20 cellular contexts compared by ENCODE assay signal in the genomic region with DNA sequence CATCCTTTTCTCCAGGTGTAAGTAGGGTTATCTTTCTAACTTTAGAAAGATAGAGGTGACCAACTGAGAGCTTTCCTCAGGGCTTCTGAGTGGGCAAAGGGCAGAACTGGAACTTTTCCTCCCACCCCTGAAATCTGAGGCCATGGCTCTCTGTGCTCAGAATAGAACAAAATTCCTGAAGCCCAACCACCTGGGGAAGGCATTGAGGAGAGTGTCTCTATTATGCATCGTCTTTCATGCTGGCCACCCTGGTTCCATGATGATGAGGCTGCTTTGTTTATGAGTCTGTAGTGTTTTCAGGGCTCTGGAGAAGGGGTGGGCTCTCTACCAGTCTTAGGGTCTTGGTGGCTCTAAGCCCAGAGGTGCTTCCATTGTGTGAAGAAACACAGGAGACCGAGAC. TPM values are rescaled to one million over a fixed set of nuclear protein-coding genes. Genes with fewer than 3 reads are reported as not detected.
DNase-seq lines count a peak whose midpoint lies in the region; ATAC-seq and TF ChIP-seq lines count a peak whose summit lies in the region.
"Had no signal": no experiment of that assay in that cellular context is flagged by ENCODE, and none has a peak within 500 bp of the region (broad histone marks: within the 10 kb centered on the region; RNA-seq: fewer than 3 reads in every experiment).

No MANE protein-coding gene starts in this region.

- no peaks in the 10 kb centered on the region for H3K36me3 Mint-ChIP-seq in CD8-positive, alpha-beta memory T cell
- H3K36me3 Mint-ChIP-seq: type B pancreatic cell had no signal

- peak overlapping the region; percentile 56 for H3K27ac ChIP-seq in cardiac muscle cell
- H3K27ac ChIP-seq in body of pancreas: peak overlapping the region in 3 of 4 donors; percentile 54 to 75 (median 65)
- H3K27ac ChIP-seq in liver (ENCODE audit: low read depth in 1 of 2, low read length in 2 of 2): peak overlapping the region; percentile 38 to 80
- no peak overlapping the region for H3K27ac ChIP-seq in CD8-positive, alpha-beta memory T cell (ENCODE audit: low read depth, low read length)
- H3K27ac ChIP-seq: heart left ventricle, neutrophil had no signal

- TF ChIP-seq CTCF in cardiac muscle cell (IDR thresholded peaks at IDR 0.05; ENCODE audit: low read depth, low read length) (no peak), body of pancreas (IDR thresholded peaks at IDR 0.05) (no peak), liver (IDR thresholded peaks at IDR 0.05; ENCODE audit: low read depth, low read length, missing input control) (no peak), omental fat pad (IDR thresholded peaks at IDR 0.05) (no peak)

- H3K9me3 ChIP-seq in cardiac muscle cell (ENCODE audit: low read depth) (no peaks in the 10 kb centered on the region), body of pancreas (no peaks in the 10 kb centered on the region), liver (ENCODE audit: control insufficient read depth in 4 of 4, low read length in 3 of 4) (no peaks in the 10 kb centered on the region)
- H3K9me3 ChIP-seq in CD8-positive, alpha-beta memory T cell (ENCODE audit: low read length): no peaks in the 10 kb centered on the region
- H3K9me3 ChIP-seq: neutrophil had no signal

- no peaks in the 10 kb centered on the region for H3K36me3 ChIP-seq in cardiac muscle cell
- no peaks in the 10 kb centered on the region for H3K36me3 ChIP-seq in body of pancreas (replicated peaks in 1 of 2; ENCODE audit: insufficient read depth in 1 of 2, low read depth in 2 of 2)
- peaks cover 0 to 2% (median 0%) of the 10 kb centered on the region in 4 donors for H3K36me3 ChIP-seq in liver (ENCODE audit: control insufficient read depth in 4 of 4, insufficient read depth in 3 of 4, low read depth in 1 of 4, low read length in 3 of 4)
- no peaks in the 10 kb centered on the region for H3K36me3 ChIP-seq in CD8-positive, alpha-beta memory T cell (ENCODE audit: insufficient read depth, low read length)
- H3K36me3 ChIP-seq: heart left ventricle, neutrophil had no signal

- H3K27me3 ChIP-seq in cardiac muscle cell: no peaks in the 10 kb centered on the region
- no peaks in the 10 kb centered on the region for H3K27me3 ChIP-seq in body of pancreas
- no peaks in the 10 kb centered on the region for H3K27me3 ChIP-seq in liver (ENCODE audit: control insufficient read depth in 4 of 4, insufficient read depth in 4 of 4, low read length in 3 of 4)
- H3K27me3 ChIP-seq in CD8-positive, alpha-beta memory T cell (ENCODE audit: insufficient read depth, low read length, poor library complexity, severe bottlenecking): no peaks in the 10 kb centered on the region
- H3K27me3 ChIP-seq: heart left ventricle, neutrophil had no signal

- CTCF ChIA-PET in CD8-positive, alpha-beta memory T cell (lab: Charles Lee): no interaction called here

- no peak overlapping the region for H3K4me3 ChIP-seq in cardiac muscle cell
- no peak overlapping the region for H3K4me3 ChIP-seq in body of pancreas
- H3K4me3 ChIP-seq in liver (ENCODE audit: low read depth in 1 of 3, low read length in 3 of 3): no peak overlapping the region
- no peak overlapping the region for H3K4me3 ChIP-seq in CD8-positive, alpha-beta memory T cell (ENCODE audit: low read length)
- H3K4me3 ChIP-seq: heart left ventricle had no signal

- no peak for TF ChIP-seq POLR2A in body of pancreas (IDR thresholded peaks at IDR 0.05)

- H3K27me3 Mint-ChIP-seq in CD8-positive, alpha-beta memory T cell: peaks cover 4 to 6% of the 10 kb centered on the region in 2 donors
- H3K27me3 Mint-ChIP-seq: activated naive CD8-positive, alpha-beta T cell; type B pancreatic cell had no signal

- H3K4me3 Mint-ChIP-seq in CD8-positive, alpha-beta memory T cell: no peak overlapping the region
- H3K4me3 Mint-ChIP-seq: activated naive CD8-positive, alpha-beta T cell; type B pancreatic cell had no signal

- H3K9ac ChIP-seq in liver (ENCODE audit: low read depth in 1 of 2, low read length in 2 of 2): no peak overlapping the region

- intact Hi-C loops in cardiac septum (cut with DNase I): no loop called here
- intact Hi-C loops in body of pancreas (cut with DNase I): no loop called here

- POLR2A ChIA-PET in CD8-positive, alpha-beta memory T cell (lab: Charles Lee): no interaction called here

- no peaks in the 10 kb centered on the region for H3K4me1 Mint-ChIP-seq in CD8-positive, alpha-beta memory T cell

- H3K27ac Mint-ChIP-seq in CD8-positive, alpha-beta memory T cell: peak overlapping the region in 1 of 8 donors; percentile 82
- H3K27ac Mint-ChIP-seq: activated naive CD8-positive, alpha-beta T cell; type B pancreatic cell had no signal

- ATAC-seq in body of pancreas: no peak
- no peak for ATAC-seq in omental fat pad (ENCODE audit: low FRiP score)
- ATAC-seq: stimulated activated naive CD8-positive, alpha-beta T cell treated with anti-CD3 and anti-CD28 coated beads, Interleukin-15, Interleukin-2, amounts not matched to agents 100 U/mL and 50 U/mL, for 24 hours had no signal

- TF ChIP-seq RAD21 in liver (IDR thresholded peaks at IDR 0.05): no peak

- DNase-seq in cardiac muscle cell (ENCODE audit: low read depth in 1 of 2, low spot score in 1 of 2) (peak; percentile 34 to 52), cardiac septum (ENCODE audit: low spot score) (no peak), body of pancreas (no peak), omental fat pad (ENCODE audit: low spot score) (no peak), A172 (ENCODE audit: low spot score) (no peak), 8988T (no peak)
- DNase-seq in CD8-positive, alpha-beta memory T cell: no peak
- DNase-seq: activated CD4-positive, alpha-beta T cell treated with anti-CD3 and anti-CD28 coated beads for 48 hours; effector CD8-positive, alpha-beta T cell; EL; HCEC 1CT; heart left ventricle; NCI-H187 treated with DMSO at 0.1 percent for 48 hours; NCI-H345; RPMI8226; stimulated activated naive CD8-positive, alpha-beta T cell treated with anti-CD3 and anti-CD28 coated beads, Interleukin-15, Interleukin-2, amounts not matched to agents 100 U/mL and 50 U/mL, for 24 hours had no signal

- H3K4me1 ChIP-seq in cardiac muscle cell (ENCODE audit: low read depth): peaks cover 11% of the 10 kb centered on the region
- H3K4me1 ChIP-seq in body of pancreas: peaks cover 79% of the 10 kb centered on the region
- peaks cover 11 to 69% (median 59%) of the 10 kb centered on the region in 4 donors for H3K4me1 ChIP-seq in liver (ENCODE audit: control insufficient read depth in 4 of 4, insufficient read depth in 4 of 4, low read length in 3 of 4)
- H3K4me1 ChIP-seq in CD8-positive, alpha-beta memory T cell (ENCODE audit: insufficient read depth, low read length): no peaks in the 10 kb centered on the region

- no peaks in the 10 kb centered on the region for H3K9me3 Mint-ChIP-seq in CD8-positive, alpha-beta memory T cell

- WGBS in body of pancreas, 2 donors: 59 to 67% methylated on average over 2 of the region's 2 CpGs
- WGBS in liver: 88% methylated on average over 2 of the region's 2 CpGs

TF ChIP-seq in liver, 16 proteins besides CTCF, POLR2A, EP300 and RAD21:
- TF ChIP-seq HNF4A (conservative IDR thresholded peaks at IDR 0.05) (no peak), YY1 (IDR thresholded peaks at IDR 0.05) (no peak), SP1 (IDR thresholded peaks at IDR 0.05) (no peak)
- TF ChIP-seq, protein P1, sequence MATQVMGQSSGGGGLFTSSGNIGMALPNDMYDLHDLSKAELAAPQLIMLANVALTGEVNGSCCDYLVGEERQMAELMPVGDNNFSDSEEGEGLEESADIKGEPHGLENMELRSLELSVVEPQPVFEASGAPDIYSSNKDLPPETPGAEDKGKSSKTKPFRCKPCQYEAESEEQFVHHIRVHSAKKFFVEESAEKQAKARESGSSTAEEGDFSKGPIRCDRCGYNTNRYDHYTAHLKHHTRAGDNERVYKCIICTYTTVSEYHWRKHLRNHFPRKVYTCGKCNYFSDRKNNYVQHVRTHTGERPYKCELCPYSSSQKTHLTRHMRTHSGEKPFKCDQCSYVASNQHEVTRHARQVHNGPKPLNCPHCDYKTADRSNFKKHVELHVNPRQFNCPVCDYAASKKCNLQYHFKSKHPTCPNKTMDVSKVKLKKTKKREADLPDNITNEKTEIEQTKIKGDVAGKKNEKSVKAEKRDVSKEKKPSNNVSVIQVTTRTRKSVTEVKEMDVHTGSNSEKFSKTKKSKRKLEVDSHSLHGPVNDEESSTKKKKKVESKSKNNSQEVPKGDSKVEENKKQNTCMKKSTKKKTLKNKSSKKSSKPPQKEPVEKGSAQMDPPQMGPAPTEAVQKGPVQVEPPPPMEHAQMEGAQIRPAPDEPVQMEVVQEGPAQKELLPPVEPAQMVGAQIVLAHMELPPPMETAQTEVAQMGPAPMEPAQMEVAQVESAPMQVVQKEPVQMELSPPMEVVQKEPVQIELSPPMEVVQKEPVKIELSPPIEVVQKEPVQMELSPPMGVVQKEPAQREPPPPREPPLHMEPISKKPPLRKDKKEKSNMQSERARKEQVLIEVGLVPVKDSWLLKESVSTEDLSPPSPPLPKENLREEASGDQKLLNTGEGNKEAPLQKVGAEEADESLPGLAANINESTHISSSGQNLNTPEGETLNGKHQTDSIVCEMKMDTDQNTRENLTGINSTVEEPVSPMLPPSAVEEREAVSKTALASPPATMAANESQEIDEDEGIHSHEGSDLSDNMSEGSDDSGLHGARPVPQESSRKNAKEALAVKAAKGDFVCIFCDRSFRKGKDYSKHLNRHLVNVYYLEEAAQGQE (IDR thresholded peaks at IDR 0.05): no peak
TF ChIP-seq in liver: peak in this region for 0.

RNA-seq across cellular contexts. Expression of gene IL1R1, which starts 30.7 kb away (rescaled TPM):
- total RNA-seq in cardiac muscle cell (0.18 and 0.21 TPM in 2 replicates), cardiac septum (27.7 TPM), body of pancreas (10 to 100 TPM; 53.4 to 55.4 TPM), liver (10 to 100 TPM; 20.7 to 49.3 TPM), omental fat pad (100 to 1,000 TPM; 167 to 541 (median 270) TPM)
- polyA plus RNA-seq in cardiac muscle cell (1.4 TPM in 1 of 2 replicates, not detected in the other), liver (10 to 100 TPM; 14.0 to 38.2 TPM)
- 1 to 10 TPM; 3.7 TPM for total RNA-seq in CD8-positive, alpha-beta memory T cell
- 0.30 TPM for polyA plus RNA-seq in CD8-positive, alpha-beta memory T cell
- 1.7 and 2.6 TPM in 2 replicates for total RNA-seq in A172 (2014; rRNA removed; shearing (Covaris generic))

Comparison
In these comparisons a context has a peak if more than half of its experiments do, and no peak if none do; other contexts are left out.
1. DNase-seq: peak in cardiac muscle cell (2 of 2); none in cardiac septum (single experiment), body of pancreas (0 of 4), omental fat pad (single experiment), CD8-positive, alpha-beta memory T cell (0 of 5), A172 (single experiment) and 8988T (single experiment).